Comparison of ENCODE assay signal across 34 cellular contexts in the genomic region with DNA sequence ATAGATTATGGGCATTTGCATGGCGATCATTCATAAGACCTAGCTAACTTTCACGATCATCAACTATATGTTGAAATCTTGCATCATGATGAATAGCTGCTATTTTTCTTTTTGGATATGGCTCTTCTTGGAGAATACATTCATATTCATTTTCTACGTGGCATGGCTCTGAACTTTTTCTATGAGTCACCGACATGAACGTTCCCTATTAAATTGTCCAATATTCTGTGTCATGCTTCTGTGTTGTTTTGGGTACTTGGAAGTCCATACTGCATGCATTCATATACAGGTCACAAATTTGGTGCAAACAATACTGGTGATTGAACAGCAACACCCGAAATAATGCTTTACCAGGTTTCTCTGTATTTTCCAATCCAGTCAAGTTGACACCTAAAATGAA. TPM values are rescaled to one million over a fixed set of nuclear protein-coding genes. Genes with fewer than 3 reads are reported as not detected.
"Had no signal": no experiment of that assay in that cellular context is flagged by ENCODE, and none has a peak within 500 bp of the region (broad histone marks: within the 10 kb centered on the region; RNA-seq: fewer than 3 reads in every experiment).

No MANE protein-coding gene starts in this region.

- FAIRE-seq: bronchial epithelial cell had no signal

- H3K4me1 ChIP-seq: body of pancreas had no signal

- H3K27ac ChIP-seq: body of pancreas, KMS-11, VCaP had no signal

- H3K27me3 ChIP-seq: ascending aorta, body of pancreas, MG63 had no signal

- H3K36me3 ChIP-seq: ascending aorta, MG63 had no signal

- H3K4me2 ChIP-seq: KMS-11 had no signal

- H3K9me3 ChIP-seq: ascending aorta, body of pancreas, MG63 had no signal

- DNase-seq: activated B cell treated with CpG ODN at 0.5 μM for 24 hours; activated CD4-positive, alpha-beta memory T cell treated with anti-CD3 and anti-CD28 coated beads for 36 hours; activated CD4-positive, alpha-beta T cell treated with anti-CD3 and anti-CD28 coated beads for 4 hours; activated CD4-positive, alpha-beta T cell treated with anti-CD3 and anti-CD28 coated beads, Interleukin-2, amount 50 U/mL, for 1 hour; activated CD4-positive, CD25-positive, alpha-beta regulatory T cell treated with anti-CD3 and anti-CD28 coated beads, Interleukin-2, amount 50 U/mL, for 72 hours; activated CD8-positive, alpha-beta memory T cell treated with anti-CD3 and anti-CD28 coated beads, Interleukin-2, amount 50 U/mL, for 48 hours; activated effector memory CD4-positive, alpha-beta T cell treated with Interleukin-2 at 50 U/mL for 16 hours; activated naive CD4-positive, alpha-beta T cell treated with anti-CD3 and anti-CD28 coated beads, Interleukin-2, amount 10 ng/mL, durations not matched to agents 7 days and 5 days; activated naive CD8-positive, alpha-beta T cell treated with anti-CD3 and anti-CD28 coated beads, Interleukin-2, amount 50 U/mL, for 24 hours; activated T-cell treated with anti-CD3 and anti-CD28 coated beads, Interleukin-2, amount 50 U/mL, for 48 hours; amniotic stem cell; body of pancreas; caudate nucleus; cerebellar nuclear complex; MG63; NCI-H1048; NCI-H1105 treated with DMSO at 0.1 percent for 48 hours; NCI-H1436; NCI-H1694; NCI-H1930; NCI-H2081 treated with DMSO at 0.1 percent for 48 hours; NCI-H345; NCI-H524 treated with DMSO at 0.1 percent for 48 hours; NK-92 treated with Interleukin-12 subunit alpha and Interleukin-12 subunit beta, amount 100 ng/mL, for 24 hours; Right ventricle myocardium superior; SW 1271; T-helper 1 cell; T-helper 2 cell; T-helper 9 cell had no signal

- ATAC-seq: activated naive CD8-positive, alpha-beta T cell treated with anti-CD3 and anti-CD28 coated beads, Interleukin-2, amount 50 U/mL, for 24 hours; body of pancreas had no signal

- H3K9ac ChIP-seq: KMS-11 had no signal

- H3K4me3 ChIP-seq: ascending aorta, body of pancreas, MG63 had no signal

RNA-seq across cellular contexts. Expression of gene ANKRD1, which starts 37.9 kb away (rescaled TPM):
- total RNA-seq: activated B cell treated with CpG ODN at 0.5 μM for 24 hours; activated CD4-positive, alpha-beta memory T cell treated with anti-CD3 and anti-CD28 coated beads for 36 hours; OCI-LY7 had no signal
